ENCODE assay signal across 28 cellular contexts in genomic region chr19:5641171-5641570, GRCh38. TPM values are rescaled to one million over a fixed set of nuclear protein-coding genes. Genes with fewer than 3 reads are reported as not detected.
DNase-seq lines count a peak whose midpoint lies in the region; ATAC-seq and TF ChIP-seq lines count a peak whose summit lies in the region.
"Had no signal": no experiment of that assay in that cellular context is flagged by ENCODE, and none has a peak within 500 bp of the region (broad histone marks: within the 10 kb centered on the region; RNA-seq: fewer than 3 reads in every experiment).

No MANE protein-coding gene starts in this region.

- H3K4me1 Mint-ChIP-seq in activated CD8-positive, alpha-beta T cell treated with anti-CD3 and anti-CD28 coated beads for 36 hours (ENCODE audit: low read depth), result peaks cover 34% of the 10 kb centered on the region
- peaks cover 14% of the 10 kb centered on the region for H3K4me1 Mint-ChIP-seq in activated CD8-positive, alpha-beta T cell treated with anti-CD3 and anti-CD28 coated beads, Interleukin-2, amount 10 ng/mL, durations not matched to agents 7 days and 5 days (ENCODE audit: low read depth)
- peaks cover 4% of the 10 kb centered on the region for H3K4me1 Mint-ChIP-seq in activated T-helper 17 cell treated with anti-CD3 and anti-CD28 coated beads, Interleukin-2, amount 50 U/mL, for 72 hours
- peaks cover 16 to 56% (median 42%) of the 10 kb centered on the region in 7 donors for H3K4me1 Mint-ChIP-seq in naive thymus-derived CD4-positive, alpha-beta T cell
- H3K4me1 Mint-ChIP-seq: nephron had no signal

- H3K27me3 ChIP-seq in naive thymus-derived CD4-positive, alpha-beta T cell (ENCODE audit: control insufficient read depth in 2 of 2, insufficient read depth in 2 of 2, low read length in 2 of 2), result no peaks in the 10 kb centered on the region
- H3K27me3 ChIP-seq: BE2C, pancreas, right atrium auricular region, stomach, transverse colon had no signal

- no peak for TF ChIP-seq CTCF in activated CD8-positive, alpha-beta T cell treated with anti-CD3 and anti-CD28 coated beads for 36 hours (IDR thresholded peaks at IDR 0.05)

- H3K4me3 Mint-ChIP-seq in activated CD8-positive, alpha-beta T cell treated with anti-CD3 and anti-CD28 coated beads for 36 hours, result no peak overlapping the region
- no peak overlapping the region for H3K4me3 Mint-ChIP-seq in activated CD8-positive, alpha-beta T cell treated with anti-CD3 and anti-CD28 coated beads, Interleukin-2, amount 10 ng/mL, durations not matched to agents 7 days and 5 days
- no peak overlapping the region for H3K4me3 Mint-ChIP-seq in activated T-helper 17 cell treated with anti-CD3 and anti-CD28 coated beads, Interleukin-2, amount 50 U/mL, for 72 hours
- H3K4me3 Mint-ChIP-seq in naive thymus-derived CD4-positive, alpha-beta T cell, result peak overlapping the region in 2 of 10 donors; percentile 20 to 33
- H3K4me3 Mint-ChIP-seq: activated CD4-positive, alpha-beta T cell treated with anti-CD3 and anti-CD28 coated beads, Interleukin-2, amount 10 ng/mL, durations not matched to agents 24 days and 14 days; mesothelial cell of epicardium; nephron had no signal

- no peak overlapping the region for H3K4me3 ChIP-seq in naive thymus-derived CD4-positive, alpha-beta T cell (ENCODE audit: low read length)
- H3K4me3 ChIP-seq: GM12878, K562, pancreas, right atrium auricular region, stomach, transverse colon had no signal

- no peak for ATAC-seq in activated CD8-positive, alpha-beta T cell treated with anti-CD3 and anti-CD28 coated beads for 36 hours
- no peak for ATAC-seq in activated CD8-positive, alpha-beta T cell treated with anti-CD3 and anti-CD28 coated beads, Interleukin-2, amount 10 ng/mL, durations not matched to agents 7 days and 5 days
- ATAC-seq in activated T-helper 17 cell treated with anti-CD3 and anti-CD28 coated beads, Interleukin-2, amount 50 U/mL, for 72 hours (replicated peaks), result no peak
- no peak for ATAC-seq in naive thymus-derived CD4-positive, alpha-beta T cell
- ATAC-seq: GM12878, K562, pancreas had no signal

- H3K9me3 ChIP-seq in naive thymus-derived CD4-positive, alpha-beta T cell (ENCODE audit: control insufficient read depth in 2 of 3, low read length in 3 of 3), result no peaks in the 10 kb centered on the region
- H3K9me3 ChIP-seq: BE2C, pancreas, right atrium auricular region, SK-N-SH, stomach, transverse colon had no signal

- POLR2A ChIA-PET in activated CD8-positive, alpha-beta T cell treated with anti-CD3 and anti-CD28 coated beads for 36 hours (lab: Charles Lee), result interaction anchor here (0.7 kb wide), 1 partner anchor 124 kb away, joined by 3 read pairs; no protein-coding TSS in a partner anchor
- POLR2A ChIA-PET in activated CD8-positive, alpha-beta T cell treated with anti-CD3 and anti-CD28 coated beads, Interleukin-2, amount 10 ng/mL, durations not matched to agents 7 days and 5 days (lab: Charles Lee), result interaction anchor here (0.5 to 1.6 kb wide), 2 partner anchors 14 to 18 kb away, joined by 3 to 7 read pairs; partner anchors contain the start of genes SAFB and SAFB2
- POLR2A ChIA-PET in naive thymus-derived CD4-positive, alpha-beta T cell (lab: Charles Lee), result no interaction called here

- intact Hi-C loops in activated CD8-positive, alpha-beta T cell treated with anti-CD3 and anti-CD28 coated beads for 36 hours (cut with micrococcal nuclease), result no loop called here
- intact Hi-C loops in naive thymus-derived CD4-positive, alpha-beta T cell (cut with micrococcal nuclease), result no loop called here

- H3K27ac ChIP-seq in naive thymus-derived CD4-positive, alpha-beta T cell (ENCODE audit: low read depth, low read length), result no peak overlapping the region
- H3K27ac ChIP-seq: pancreas, right atrium auricular region, stomach, transverse colon had no signal

- H3K27me3 Mint-ChIP-seq in activated CD8-positive, alpha-beta T cell treated with anti-CD3 and anti-CD28 coated beads for 36 hours, result no peaks in the 10 kb centered on the region
- H3K27me3 Mint-ChIP-seq in activated CD8-positive, alpha-beta T cell treated with anti-CD3 and anti-CD28 coated beads, Interleukin-2, amount 10 ng/mL, durations not matched to agents 7 days and 5 days (ENCODE audit: low read depth), result no peaks in the 10 kb centered on the region
- no peaks in the 10 kb centered on the region for H3K27me3 Mint-ChIP-seq in activated T-helper 17 cell treated with anti-CD3 and anti-CD28 coated beads, Interleukin-2, amount 50 U/mL, for 72 hours
- H3K27me3 Mint-ChIP-seq in naive thymus-derived CD4-positive, alpha-beta T cell, result no peaks in the 10 kb centered on the region
- H3K27me3 Mint-ChIP-seq: activated CD4-positive, alpha-beta T cell treated with anti-CD3 and anti-CD28 coated beads, Interleukin-2, amount 10 ng/mL, durations not matched to agents 24 days and 14 days had no signal

- peaks cover 36% of the 10 kb centered on the region for H3K36me3 Mint-ChIP-seq in activated CD8-positive, alpha-beta T cell treated with anti-CD3 and anti-CD28 coated beads for 36 hours (ENCODE audit: low read depth)
- H3K36me3 Mint-ChIP-seq in activated CD8-positive, alpha-beta T cell treated with anti-CD3 and anti-CD28 coated beads, Interleukin-2, amount 10 ng/mL, durations not matched to agents 7 days and 5 days (ENCODE audit: low read depth), result peaks cover 54% of the 10 kb centered on the region
- H3K36me3 Mint-ChIP-seq in activated T-helper 17 cell treated with anti-CD3 and anti-CD28 coated beads, Interleukin-2, amount 50 U/mL, for 72 hours (ENCODE audit: low read depth), result peaks cover 96% of the 10 kb centered on the region
- peaks cover 15 to 32% (median 17%) of the 10 kb centered on the region in 5 donors for H3K36me3 Mint-ChIP-seq in naive thymus-derived CD4-positive, alpha-beta T cell

- H3K9me3 Mint-ChIP-seq in activated CD8-positive, alpha-beta T cell treated with anti-CD3 and anti-CD28 coated beads for 36 hours, result no peaks in the 10 kb centered on the region
- H3K9me3 Mint-ChIP-seq in activated CD8-positive, alpha-beta T cell treated with anti-CD3 and anti-CD28 coated beads, Interleukin-2, amount 10 ng/mL, durations not matched to agents 7 days and 5 days (ENCODE audit: insufficient read depth), result no peaks in the 10 kb centered on the region
- H3K9me3 Mint-ChIP-seq in activated T-helper 17 cell treated with anti-CD3 and anti-CD28 coated beads, Interleukin-2, amount 50 U/mL, for 72 hours, result no peaks in the 10 kb centered on the region
- no peaks in the 10 kb centered on the region for H3K9me3 Mint-ChIP-seq in naive thymus-derived CD4-positive, alpha-beta T cell
- H3K9me3 Mint-ChIP-seq: activated CD4-positive, alpha-beta T cell treated with anti-CD3 and anti-CD28 coated beads, Interleukin-2, amount 10 ng/mL, durations not matched to agents 24 days and 14 days; mesothelial cell of epicardium; nephron had no signal

- peaks cover 14 to 58% (median 22%) of the 10 kb centered on the region in 3 experiments for H3K36me3 ChIP-seq in naive thymus-derived CD4-positive, alpha-beta T cell (ENCODE audit: control insufficient read depth in 2 of 3, insufficient read depth in 3 of 3, low read length in 3 of 3)

- H3K4me1 ChIP-seq in naive thymus-derived CD4-positive, alpha-beta T cell (ENCODE audit: control insufficient read depth in 2 of 2, insufficient read depth in 2 of 2, low read length in 2 of 2), result no peaks in the 10 kb centered on the region
- H3K4me1 ChIP-seq: BE2C had no signal

- DNase-seq in activated CD8-positive, alpha-beta T cell treated with anti-CD3 and anti-CD28 coated beads for 36 hours, result no peak
- no peak for DNase-seq in activated CD8-positive, alpha-beta T cell treated with anti-CD3 and anti-CD28 coated beads, Interleukin-2, amount 10 ng/mL, durations not matched to agents 7 days and 5 days
- no peak for DNase-seq in naive thymus-derived CD4-positive, alpha-beta T cell
- no peak for DNase-seq in NCI-H1417 (lab: John Stamatoyannopoulos, UW)
- DNase-seq in HPDE6-E6E7 (ENCODE audit: extremely low spot score), result no peak
- DNase-seq: activated CD4-positive, alpha-beta T cell treated with anti-CD3 and anti-CD28 coated beads, Interleukin-2, amount 10 ng/mL, durations not matched to agents 24 days and 14 days; activated naive CD4-positive, alpha-beta T cell; anterior cingulate cortex; BE2C; cerebellar nuclear complex; COR-L47; DMS79 treated with DMSO at 0.1 percent for 48 hours; foreskin fibroblast; HCEC 1CT; NCI-H2171 treated with DMSO at 0.1 percent for 48 hours; NCI-H526 treated with DMSO at 0.1 percent for 48 hours; SK-N-SH; stimulated activated CD4-positive, alpha-beta T cell treated with anti-CD3 and anti-CD28 coated beads, Interleukin-4, amount 100 ng/mL, for 4 hours; T-helper 2 cell; transverse colon had no signal

- peak overlapping the region; percentile 1 for H3K27ac Mint-ChIP-seq in activated CD8-positive, alpha-beta T cell treated with anti-CD3 and anti-CD28 coated beads for 36 hours
- H3K27ac Mint-ChIP-seq in activated CD8-positive, alpha-beta T cell treated with anti-CD3 and anti-CD28 coated beads, Interleukin-2, amount 10 ng/mL, durations not matched to agents 7 days and 5 days, result no peak overlapping the region
- H3K27ac Mint-ChIP-seq in activated T-helper 17 cell treated with anti-CD3 and anti-CD28 coated beads, Interleukin-2, amount 50 U/mL, for 72 hours, result peak overlapping the region; percentile 21
- peak overlapping the region in 6 of 9 donors; percentile 17 to 69 (median 54) for H3K27ac Mint-ChIP-seq in naive thymus-derived CD4-positive, alpha-beta T cell
- H3K27ac Mint-ChIP-seq: activated CD4-positive, alpha-beta T cell treated with anti-CD3 and anti-CD28 coated beads, Interleukin-2, amount 10 ng/mL, durations not matched to agents 24 days and 14 days; nephron had no signal

- CTCF ChIA-PET in activated CD8-positive, alpha-beta T cell treated with anti-CD3 and anti-CD28 coated beads for 36 hours (lab: Charles Lee), result no interaction called here
- CTCF ChIA-PET in activated CD8-positive, alpha-beta T cell treated with anti-CD3 and anti-CD28 coated beads, Interleukin-2, amount 10 ng/mL, durations not matched to agents 7 days and 5 days (lab: Charles Lee), result no interaction called here
- CTCF ChIA-PET in naive thymus-derived CD4-positive, alpha-beta T cell (lab: Charles Lee), result no interaction called here

RNA-seq across cellular contexts. Expression of gene SAFB, which starts 18.3 kb away (rescaled TPM):
- total RNA-seq in activated CD8-positive, alpha-beta T cell treated with anti-CD3 and anti-CD28 coated beads for 36 hours, result 100 to 1,000 TPM; 124 to 132 TPM
- total RNA-seq in activated CD8-positive, alpha-beta T cell treated with anti-CD3 and anti-CD28 coated beads, Interleukin-2, amount 10 ng/mL, durations not matched to agents 7 days and 5 days, result 100 to 1,000 TPM; 116 to 134 TPM
- total RNA-seq in activated T-helper 17 cell treated with anti-CD3 and anti-CD28 coated beads, Interleukin-2, amount 50 U/mL, for 72 hours, result 100 to 1,000 TPM; 119 to 124 TPM
- total RNA-seq in naive thymus-derived CD4-positive, alpha-beta T cell, result 100 to 1,000 TPM; 141 to 203 (median 174) TPM
- 100 to 1,000 TPM in 1 of 2 donors, 10 to 100 TPM in 1; 50.3 to 153 TPM for polyA plus RNA-seq in naive thymus-derived CD4-positive, alpha-beta T cell

RNA-seq across cellular contexts. Expression of gene SAFB2, which starts 18.6 kb away (rescaled TPM):
- 10 to 100 TPM; 70.8 to 78.0 TPM for total RNA-seq in activated CD8-positive, alpha-beta T cell treated with anti-CD3 and anti-CD28 coated beads for 36 hours
- 10 to 100 TPM; 84.2 to 96.6 TPM for total RNA-seq in activated CD8-positive, alpha-beta T cell treated with anti-CD3 and anti-CD28 coated beads, Interleukin-2, amount 10 ng/mL, durations not matched to agents 7 days and 5 days
- 100 to 1,000 TPM; 126 to 159 TPM for total RNA-seq in activated T-helper 17 cell treated with anti-CD3 and anti-CD28 coated beads, Interleukin-2, amount 50 U/mL, for 72 hours
- total RNA-seq in naive thymus-derived CD4-positive, alpha-beta T cell, result 100 to 1,000 TPM; 112 to 250 (median 243) TPM
- 10 to 100 TPM; 28.5 to 49.2 TPM for polyA plus RNA-seq in naive thymus-derived CD4-positive, alpha-beta T cell

RNA-seq across cellular contexts. Expression of gene MICOS13, which starts 39.1 kb away (rescaled TPM):
- total RNA-seq in activated CD8-positive, alpha-beta T cell treated with anti-CD3 and anti-CD28 coated beads for 36 hours, result 10 to 100 TPM; 49.4 TPM
- total RNA-seq in activated CD8-positive, alpha-beta T cell treated with anti-CD3 and anti-CD28 coated beads, Interleukin-2, amount 10 ng/mL, durations not matched to agents 7 days and 5 days, result 10 to 100 TPM; 53.1 to 55.1 TPM
- total RNA-seq in activated T-helper 17 cell treated with anti-CD3 and anti-CD28 coated beads, Interleukin-2, amount 50 U/mL, for 72 hours, result 10 to 100 TPM; 29.5 to 38.7 TPM
- total RNA-seq in naive thymus-derived CD4-positive, alpha-beta T cell, result 10 to 100 TPM; 26.1 to 49.3 (median 38.4) TPM
- polyA plus RNA-seq in naive thymus-derived CD4-positive, alpha-beta T cell, result 100 to 1,000 TPM in 1 of 2 donors, 10 to 100 TPM in 1; 76.8 to 109 TPM

RNA-seq across cellular contexts. Expression of gene HSD11B1L, which starts 39.7 kb away (rescaled TPM):
- total RNA-seq in activated CD8-positive, alpha-beta T cell treated with anti-CD3 and anti-CD28 coated beads for 36 hours, result 1 to 10 TPM; 2.7 to 3.5 TPM
- 1 to 10 TPM; 2.0 to 2.1 TPM for total RNA-seq in activated CD8-positive, alpha-beta T cell treated with anti-CD3 and anti-CD28 coated beads, Interleukin-2, amount 10 ng/mL, durations not matched to agents 7 days and 5 days
- total RNA-seq in activated T-helper 17 cell treated with anti-CD3 and anti-CD28 coated beads, Interleukin-2, amount 50 U/mL, for 72 hours, result 1 to 10 TPM; 2.3 to 5.3 TPM
- 1 to 10 TPM; 2.8 to 5.2 (median 3.6) TPM for total RNA-seq in naive thymus-derived CD4-positive, alpha-beta T cell
- polyA plus RNA-seq in naive thymus-derived CD4-positive, alpha-beta T cell, result 1 to 10 TPM; 8.4 to 9.6 TPM

RNA-seq across cellular contexts. Expression of gene RPL36, which starts 48.9 kb away (rescaled TPM):
- 1,000 to 10,000 TPM; 1,711 to 1,715 TPM for total RNA-seq in activated CD8-positive, alpha-beta T cell treated with anti-CD3 and anti-CD28 coated beads for 36 hours
- total RNA-seq in activated CD8-positive, alpha-beta T cell treated with anti-CD3 and anti-CD28 coated beads, Interleukin-2, amount 10 ng/mL, durations not matched to agents 7 days and 5 days, result 100 to 1,000 TPM; 926 to 951 TPM
- total RNA-seq in activated T-helper 17 cell treated with anti-CD3 and anti-CD28 coated beads, Interleukin-2, amount 50 U/mL, for 72 hours, result 1,000 to 10,000 TPM in 1 of 2 donors, 100 to 1,000 TPM in 1; 860 to 1,029 TPM
- 1,000 to 10,000 TPM in 3 of 5 experiments, 100 to 1,000 TPM in 2; 865 to 1,786 (median 1,037) TPM for total RNA-seq in naive thymus-derived CD4-positive, alpha-beta T cell
- 1,000 to 10,000 TPM; 2,342 to 2,564 TPM for polyA plus RNA-seq in naive thymus-derived CD4-positive, alpha-beta T cell
